13 cellular contexts compared by ENCODE assay signal in the genomic region with DNA sequence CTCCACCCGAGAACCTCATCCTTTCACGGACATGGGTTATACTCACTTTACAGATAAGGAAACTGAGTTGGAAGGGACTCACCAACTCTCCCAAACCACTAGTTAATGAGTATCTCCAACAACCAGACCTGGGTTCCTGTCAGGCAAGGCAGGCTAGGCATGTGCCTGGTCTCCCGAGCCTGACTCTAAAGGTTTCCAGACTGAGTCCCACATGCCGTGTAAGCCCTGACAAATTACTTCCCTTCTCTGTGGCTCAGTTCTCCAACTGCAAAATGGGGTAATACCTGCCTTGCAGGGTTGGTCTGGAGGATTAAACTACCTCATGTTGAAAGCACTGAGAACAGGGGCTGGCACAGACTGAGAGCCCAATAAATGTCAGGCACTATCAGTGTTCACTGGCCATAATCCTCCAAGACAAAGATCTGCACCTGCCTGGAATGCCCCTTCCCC. TPM values are rescaled to one million over a fixed set of nuclear protein-coding genes. Genes with fewer than 3 reads are reported as not detected.
DNase-seq lines count a peak whose midpoint lies in the region; ATAC-seq and TF ChIP-seq lines count a peak whose summit lies in the region.
"Had no signal": no experiment of that assay in that cellular context is flagged by ENCODE, and none has a peak within 500 bp of the region (broad histone marks: within the 10 kb centered on the region; RNA-seq: fewer than 3 reads in every experiment).

No MANE protein-coding gene starts in this region.

- ATAC-seq in GM19452 (IDR thresholded peaks at IDR 0.05; ENCODE audit: unreplicated experiment) (peak; percentile 40), gastrocnemius medialis (no peak)

- H3K9me3 Mint-ChIP-seq in IgD-negative memory B cell, result no peaks in the 10 kb centered on the region
- H3K9me3 Mint-ChIP-seq in activated naive CD4-positive, alpha-beta T cell treated with anti-CD3 and anti-CD28 coated beads for 36 hours, result no peaks in the 10 kb centered on the region

- H3K4me3 ChIP-seq in esophagus (ENCODE audit: low read depth in 1 of 2, low read length in 2 of 2), result no peak overlapping the region
- no peak overlapping the region for H3K4me3 ChIP-seq in gastrocnemius medialis
- H3K4me3 ChIP-seq: GM23248 had no signal

- H3K27me3 ChIP-seq in esophagus (ENCODE audit: control insufficient read depth in 1 of 2, insufficient read depth in 2 of 2, low read length in 2 of 2) (no peaks in the 10 kb centered on the region), gastrocnemius medialis (no peaks in the 10 kb centered on the region)

- H3K27ac ChIP-seq in esophagus (ENCODE audit: low read depth in 2 of 2, low read length in 1 of 2) (peak overlapping the region; percentile 65 to 84), gastrocnemius medialis (peak overlapping the region; percentile 47 to 86 (median 64))
- H3K27ac ChIP-seq: GM23248, parathyroid adenoma had no signal

- H3K27ac Mint-ChIP-seq in IgD-negative memory B cell, result peak overlapping the region in 2 of 3 donors; percentile 10 to 81
- no peak overlapping the region for H3K27ac Mint-ChIP-seq in activated naive CD4-positive, alpha-beta T cell treated with anti-CD3 and anti-CD28 coated beads for 36 hours

- no peak overlapping the region for H3K4me3 Mint-ChIP-seq in IgD-negative memory B cell
- no peak overlapping the region for H3K4me3 Mint-ChIP-seq in activated naive CD4-positive, alpha-beta T cell treated with anti-CD3 and anti-CD28 coated beads for 36 hours

- TF ChIP-seq POLR2A in gastrocnemius medialis (IDR thresholded peaks at IDR 0.05), result no peak

- in situ Hi-C loops in gastrocnemius medialis (cut with MboI; ENCODE audit: low sequenced_read_pairs in 4 of 4), result no loop called here

- intact Hi-C loops in gastrocnemius medialis (cut with DNase I; ENCODE audit: low total_unique reads), result no loop called here
- intact Hi-C loops in activated naive CD4-positive, alpha-beta T cell treated with anti-CD3 and anti-CD28 coated beads for 36 hours (cut with micrococcal nuclease), result no loop called here

- 34 to 53% methylated on average over 4 of the region's 4 CpGs for WGBS in esophagus, 2 donors

- H3K36me3 Mint-ChIP-seq in IgD-negative memory B cell, result peaks cover 6% of the 10 kb centered on the region
- no peaks in the 10 kb centered on the region for H3K36me3 Mint-ChIP-seq in activated naive CD4-positive, alpha-beta T cell treated with anti-CD3 and anti-CD28 coated beads for 36 hours (ENCODE audit: low read depth)

- no peaks in the 10 kb centered on the region for H3K27me3 Mint-ChIP-seq in IgD-negative memory B cell
- H3K27me3 Mint-ChIP-seq in activated naive CD4-positive, alpha-beta T cell treated with anti-CD3 and anti-CD28 coated beads for 36 hours (ENCODE audit: low read depth), result no peaks in the 10 kb centered on the region

- H3K4me1 Mint-ChIP-seq in IgD-negative memory B cell, result peaks cover 33 to 49% (median 37%) of the 10 kb centered on the region in 3 donors
- peaks cover 60% of the 10 kb centered on the region for H3K4me1 Mint-ChIP-seq in activated naive CD4-positive, alpha-beta T cell treated with anti-CD3 and anti-CD28 coated beads for 36 hours (ENCODE audit: low read depth)

- TF ChIP-seq CTCF in gastrocnemius medialis (IDR thresholded peaks at IDR 0.05 in 4 of 5, conservative IDR thresholded peaks at IDR 0.05 in 1 of 5), result no peak

- DNase-seq in gastrocnemius medialis, result no peak
- DNase-seq in central memory CD4-positive, alpha-beta T cell, result no peak
- no peak for DNase-seq in activated naive CD4-positive, alpha-beta T cell treated with anti-CD3 and anti-CD28 coated beads for 36 hours
- no peak for DNase-seq in NCI-H1105 (lab: John Stamatoyannopoulos, UW)
- DNase-seq in cerebellum (ENCODE audit: low spot score), result no peak
- DNase-seq: activated CD8-positive, alpha-beta memory T cell treated with anti-CD3 and anti-CD28 coated beads, Interleukin-2, amount 50 U/mL, for 4 hours; GM23248; kidney; NCI-H1092 had no signal

- H3K4me1 ChIP-seq in esophagus (ENCODE audit: control insufficient read depth in 2 of 2, insufficient read depth in 2 of 2, low read length in 1 of 2), result peaks cover 11 to 25% of the 10 kb centered on the region in 2 donors
- peaks cover 79 to 81% of the 10 kb centered on the region in 2 donors for H3K4me1 ChIP-seq in gastrocnemius medialis

- no peaks in the 10 kb centered on the region for H3K9me3 ChIP-seq in esophagus (ENCODE audit: control insufficient read depth in 2 of 2, insufficient read depth in 1 of 2, low read depth in 1 of 2, low read length in 1 of 2)
- no peaks in the 10 kb centered on the region for H3K9me3 ChIP-seq in gastrocnemius medialis

- CTCF ChIA-PET in activated naive CD4-positive, alpha-beta T cell treated with anti-CD3 and anti-CD28 coated beads for 36 hours (lab: Charles Lee), result no interaction called here

- H3K36me3 ChIP-seq in esophagus (ENCODE audit: control insufficient read depth in 2 of 2, insufficient read depth in 2 of 2, low read length in 1 of 2), result peaks cover 0 to 9% of the 10 kb centered on the region in 2 donors
- H3K36me3 ChIP-seq in gastrocnemius medialis, result no peaks in the 10 kb centered on the region

RNA-seq across cellular contexts. Expression of a gene that starts 34.2 kb away (rescaled TPM):
- polyA plus RNA-seq in IgD-negative memory B cell (6.6 TPM), esophagus (10 to 100 TPM; 30.7 to 39.0 TPM)
- total RNA-seq in gastrocnemius medialis (10 to 100 TPM in 3 of 4 donors, 1 to 10 TPM in 1; 3.6 to 21.0 (median 14.9) TPM), cerebellum (36.4 TPM)
- total RNA-seq in activated naive CD4-positive, alpha-beta T cell treated with anti-CD3 and anti-CD28 coated beads for 36 hours, result 10 to 100 TPM; 55.0 to 58.3 TPM
